9 cellular contexts compared by ENCODE assay signal in genomic region chr10:89369142-89370105, GRCh38. TPM values are rescaled to one million over a fixed set of nuclear protein-coding genes. Genes with fewer than 3 reads are reported as not detected.
DNase-seq lines count a peak whose midpoint lies in the region; ATAC-seq, FAIRE-seq and TF ChIP-seq lines count a peak whose summit lies in the region.
"Had no signal": no experiment of that assay in that cellular context is flagged by ENCODE, and none has a peak within 500 bp of the region (broad histone marks: within the 10 kb centered on the region; RNA-seq: fewer than 3 reads in every experiment).

No MANE protein-coding gene starts in this region.

- TF ChIP-seq POLR2A in K562 (conservative IDR thresholded peaks at IDR 0.05), result no peak

- H3K27me3 ChIP-seq in K562 (ENCODE audit: control insufficient read depth in 2 of 2, insufficient read depth in 2 of 2, low read length in 2 of 2), result no peaks in the 10 kb centered on the region

- WGBS in K562 (ENCODE audit: insufficient coverage, low coverage, missing lambda C conversion rate), result 45% methylated on average over 4 of the region's 5 CpGs

- no peaks in the 10 kb centered on the region for H4K20me1 ChIP-seq in K562 (replicated peaks; ENCODE audit: control insufficient read depth, insufficient read depth, low read length)

- DNase-seq in Calu3, result peak; percentile 7
- peak; percentile 32 for DNase-seq in HT1080 (ENCODE audit: low read depth)
- no peak for DNase-seq in K562 (ENCODE audit: extremely low read depth in 1 of 4, low spot score in 3 of 4)
- DNase-seq in lung microvascular endothelial cell (ENCODE audit: low read depth in 2 of 2), result peak; percentile 64 to 73
- no peak for DNase-seq in DMS79 (lab: John Stamatoyannopoulos, UW)
- DNase-seq in ureter (ENCODE audit: low spot score), result no peak
- DNase-seq in D341Med (ENCODE audit: low spot score), result no peak
- DNase-seq in activated naive CD8-positive, alpha-beta T cell treated with anti-CD3 and anti-CD28 coated beads for 36 hours, result no peak

- TF ChIP-seq CTCF in Calu3 (IDR thresholded peaks at IDR 0.05; ENCODE audit: unreplicated experiment) (peak; percentile 20), K562 (IDR thresholded peaks at IDR 0.05 in 2 of 3, conservative IDR thresholded peaks at IDR 0.05 in 1 of 3; ENCODE audit: insufficient read depth in 2 of 3, low read depth in 1 of 3, low read length in 3 of 3) (peak; percentile 10 to 53 (median 19); a peak in 3 of 6 replicates)

- no peak for TF ChIP-seq EP300 in K562 (IDR thresholded peaks at IDR 0.05; ENCODE audit: low read length)

- peak; percentile 55 to 73 for TF ChIP-seq RAD21 in K562 (CRISPR knock-in tag; conservative IDR thresholded peaks at IDR 0.05 in 1 of 2, IDR thresholded peaks at IDR 0.05 in 1 of 2)

- no peaks in the 10 kb centered on the region for H3K36me3 ChIP-seq in K562 (ENCODE audit: control insufficient read depth, insufficient read depth, low read length)

- peaks cover 20% of the 10 kb centered on the region for H3K4me1 Mint-ChIP-seq in Calu3 (ENCODE audit: low read depth, unreplicated experiment)
- peaks cover 16% of the 10 kb centered on the region for H3K4me1 Mint-ChIP-seq in activated naive CD8-positive, alpha-beta T cell treated with anti-CD3 and anti-CD28 coated beads for 36 hours

- no peaks in the 10 kb centered on the region for H3K9me1 ChIP-seq in K562 (ENCODE audit: control insufficient read depth, insufficient read depth, low read length)

- in situ Hi-C loops in K562 (cut with MboI), result no loop called here

- H3K9me3 ChIP-seq in K562 (replicated peaks; ENCODE audit: control insufficient read depth, insufficient read depth, low read depth, low read length), result no peaks in the 10 kb centered on the region

- BruUV-seq in Calu3 (replicated peaks; lab: Mats Ljungman, UMichigan) (no TSS peak), K562 (replicated peaks; lab: Mats Ljungman, UMichigan) (no TSS peak)

- H3K36me3 Mint-ChIP-seq in Calu3 (ENCODE audit: insufficient read depth, unreplicated experiment), result peaks cover 5% of the 10 kb centered on the region
- H3K36me3 Mint-ChIP-seq in activated naive CD8-positive, alpha-beta T cell treated with anti-CD3 and anti-CD28 coated beads for 36 hours, result peaks cover 2% of the 10 kb centered on the region
- H3K36me3 Mint-ChIP-seq: T-cell had no signal

- H3K79me2 ChIP-seq in K562 (ENCODE audit: control insufficient read depth, insufficient read depth, low read length), result no peaks in the 10 kb centered on the region

- CTCF ChIA-PET in Calu3 (lab: Charles Lee), result interaction anchor here (0.5 to 1.5 kb wide), 6 partner anchors 17 to 98 kb away, joined by 3 to 8 read pairs (median 4); partner anchors contain the start of genes IFIT2 and IFIT3
- CTCF ChIA-PET in K562 (lab: Yijun Ruan, JAX; ENCODE audit: low intra/inter-chr PET ratio), result no interaction called here

- H3K27me3 Mint-ChIP-seq in Calu3 (ENCODE audit: unreplicated experiment), result no peaks in the 10 kb centered on the region
- H3K27me3 Mint-ChIP-seq in activated naive CD8-positive, alpha-beta T cell treated with anti-CD3 and anti-CD28 coated beads for 36 hours, result peaks cover 12% of the 10 kb centered on the region

- H3K4me3 ChIP-seq in K562, result no peak overlapping the region

- ATAC-seq in K562, result peak; percentile 67; the same call in 2 of the 3 replicates

- H3K4me1 ChIP-seq in K562 (replicated peaks in 1 of 2; ENCODE audit: control insufficient read depth in 2 of 2, insufficient read depth in 2 of 2, low read length in 2 of 2), result peaks cover 0 to 21% of the 10 kb centered on the region in 2 experiments; a peak in 2 of 5 replicates

- H2AFZ ChIP-seq in K562 (ENCODE audit: low read depth, low read length), result no peak overlapping the region

- H3K27ac ChIP-seq in K562 (ENCODE audit: extremely low read depth, low read depth, low read length), result no peak overlapping the region

- no peak overlapping the region for H3K27ac Mint-ChIP-seq in Calu3 (ENCODE audit: unreplicated experiment)
- no peak overlapping the region for H3K27ac Mint-ChIP-seq in activated naive CD8-positive, alpha-beta T cell treated with anti-CD3 and anti-CD28 coated beads for 36 hours
- H3K27ac Mint-ChIP-seq: T-cell had no signal

- H3K4me3 Mint-ChIP-seq in Calu3 (ENCODE audit: low read depth, unreplicated experiment), result no peak overlapping the region
- H3K4me3 Mint-ChIP-seq in activated naive CD8-positive, alpha-beta T cell treated with anti-CD3 and anti-CD28 coated beads for 36 hours, result no peak overlapping the region
- H3K4me3 Mint-ChIP-seq: T-cell had no signal

- H3K4me2 ChIP-seq in K562 (ENCODE audit: insufficient read depth, low read length), result no peak overlapping the region

- FAIRE-seq in K562 (lab: Jason Lieb, UNC), result no peak

- intact Hi-C loops in Calu3 (cut with micrococcal nuclease; ENCODE audit: unreplicated experiment), result no loop called here
- intact Hi-C loops in K562 (cut with micrococcal nuclease), result no loop called here

- POLR2A ChIA-PET in K562 (lab: Yijun Ruan, JAX), result interaction anchor here (0.5 to 0.7 kb wide), 3 partner anchors 14 to 1663 kb away, joined by 3 read pairs; no protein-coding TSS in a partner anchor

- no peaks in the 10 kb centered on the region for H3K9me3 Mint-ChIP-seq in Calu3 (ENCODE audit: low read depth, unreplicated experiment)
- H3K9me3 Mint-ChIP-seq in activated naive CD8-positive, alpha-beta T cell treated with anti-CD3 and anti-CD28 coated beads for 36 hours, result peaks cover 4% of the 10 kb centered on the region
- H3K9me3 Mint-ChIP-seq: T-cell had no signal

- H3K9ac ChIP-seq in K562 (ENCODE audit: insufficient read depth in 1 of 2, low read depth in 2 of 2, low read length in 2 of 2), result no peak overlapping the region

RNA-seq across cellular contexts. Expression of gene IFIT1B, which starts 8.4 kb away (rescaled TPM):
- total RNA-seq in Calu3 (2022) (not detected in 2 replicates), K562 (2014; rRNA removed) (not detected in 2 replicates), K562 (2014; rRNA removed; fragmentation: Illumina TruSeq; extraction: Trizol) (not detected in 2 replicates), K562 (2015; rRNA removed; fragmentation: Illumina TruSeq; extraction: Trizol) (not detected in 2 replicates), K562 (2021) (not detected in 2 replicates), lung microvascular endothelial cell (not detected in 2 replicates), ureter (not detected)
- not detected in 2 replicates for total RNA-seq in HT1080 (2014; rRNA removed; shearing (Covaris generic))
- polyA plus RNA-seq in HT1080 (2015; cell fraction: cytosol; rRNA removed), result not detected in 2 replicates
- not detected in 2 replicates for polyA plus RNA-seq in HT1080 (2015; cell fraction: nucleus; rRNA removed)
- total RNA-seq in K562 (2011; cell fraction: chromatin; rRNA removed; ENCODE audit: low replicate concordance), result not detected in 2 replicates
- total RNA-seq in K562 (2011; cell fraction: nucleolus; rRNA removed), result not detected in 2 replicates
- not detected in 2 replicates for total RNA-seq in K562 (2011; cell fraction: nucleoplasm; rRNA removed)
- polyA plus RNA-seq in K562 (2011; rRNA removed) (not detected in 2 replicates), K562 (2014; fragmentation: Illumina TruSeq; extraction: Trizol) (not detected in 2 replicates), K562 (2014; fragmentation: Nextera tagmentation; extraction: Ambion mirVana) (not detected), K562 (2014; rRNA removed) (not detected in 2 replicates)
- polyA plus RNA-seq in K562 (2011; cell fraction: cytosol; rRNA removed), result not detected in 2 replicates
- polyA plus RNA-seq in K562 (2011; cell fraction: nucleus; rRNA removed), result not detected in 2 replicates
- polyA plus RNA-seq in K562 (2012), result not detected in 2 replicates
- polyA minus RNA-seq in K562 (2011; rRNA and poly(A)+ RNA removed), result not detected in 2 replicates
- polyA minus RNA-seq in K562 (2011; cell fraction: cytosol; rRNA and poly(A)+ RNA removed), result not detected in 2 replicates
- polyA minus RNA-seq in K562 (2011; cell fraction: nucleus; rRNA and poly(A)+ RNA removed), result not detected in 2 replicates
- total RNA-seq in activated naive CD8-positive, alpha-beta T cell treated with anti-CD3 and anti-CD28 coated beads for 36 hours, result not detected
- total RNA-seq: T-cell had no signal

RNA-seq across cellular contexts. Expression of gene IFIT1, which starts 23.0 kb away (rescaled TPM):
- total RNA-seq in Calu3 (2022) (52.3 and 201 TPM in 2 replicates), K562 (2014; rRNA removed) (0.09 TPM in 1 of 2 replicates, not detected in the other), K562 (2014; rRNA removed; fragmentation: Illumina TruSeq; extraction: Trizol) (0.13 and 0.18 TPM in 2 replicates), K562 (2015; rRNA removed; fragmentation: Illumina TruSeq; extraction: Trizol) (0.23 and 0.40 TPM in 2 replicates), K562 (2021) (0.09 and 0.25 TPM in 2 replicates), lung microvascular endothelial cell (0.20 and 0.87 TPM in 2 replicates), ureter (4.1 TPM)
- total RNA-seq in HT1080 (2014; rRNA removed; shearing (Covaris generic)), result 3.2 and 3.5 TPM in 2 replicates
- polyA plus RNA-seq in HT1080 (2015; cell fraction: cytosol; rRNA removed), result 2.1 and 2.7 TPM in 2 replicates
- 2.5 and 4.2 TPM in 2 replicates for polyA plus RNA-seq in HT1080 (2015; cell fraction: nucleus; rRNA removed)
- not detected in 2 replicates for total RNA-seq in K562 (2011; cell fraction: chromatin; rRNA removed; ENCODE audit: low replicate concordance)
- total RNA-seq in K562 (2011; cell fraction: nucleolus; rRNA removed), result not detected in 2 replicates
- not detected in 2 replicates for total RNA-seq in K562 (2011; cell fraction: nucleoplasm; rRNA removed)
- polyA plus RNA-seq in K562 (2011; rRNA removed) (0.06 and 0.07 TPM in 2 replicates), K562 (2014; fragmentation: Illumina TruSeq; extraction: Trizol) (0.10 and 0.18 TPM in 2 replicates), K562 (2014; fragmentation: Nextera tagmentation; extraction: Ambion mirVana) (under 1 TPM; 0.18 TPM), K562 (2014; rRNA removed) (0.03 TPM in 1 of 2 replicates, not detected in the other)
- 0.04 TPM in 1 of 2 replicates, not detected in the other for polyA plus RNA-seq in K562 (2011; cell fraction: cytosol; rRNA removed)
- not detected in 2 replicates for polyA plus RNA-seq in K562 (2011; cell fraction: nucleus; rRNA removed)
- polyA plus RNA-seq in K562 (2012), result 0.08 and 0.14 TPM in 2 replicates
- 0.09 TPM in 1 of 2 replicates, not detected in the other for polyA minus RNA-seq in K562 (2011; rRNA and poly(A)+ RNA removed)
- polyA minus RNA-seq in K562 (2011; cell fraction: cytosol; rRNA and poly(A)+ RNA removed), result not detected in 2 replicates
- not detected in 2 replicates for polyA minus RNA-seq in K562 (2011; cell fraction: nucleus; rRNA and poly(A)+ RNA removed)
- 1 to 10 TPM; 7.2 to 9.1 TPM for total RNA-seq in activated naive CD8-positive, alpha-beta T cell treated with anti-CD3 and anti-CD28 coated beads for 36 hours

RNA-seq across cellular contexts. Expression of gene IFIT3, which starts 41.6 kb away (rescaled TPM):
- total RNA-seq in Calu3 (2022) (45.2 and 153 TPM in 2 replicates), K562 (2014; rRNA removed) (0.59 and 1.0 TPM in 2 replicates), K562 (2014; rRNA removed; fragmentation: Illumina TruSeq; extraction: Trizol) (1.2 and 1.4 TPM in 2 replicates), K562 (2015; rRNA removed; fragmentation: Illumina TruSeq; extraction: Trizol) (1.7 and 2.2 TPM in 2 replicates), K562 (2021) (0.69 TPM in 2 replicates), lung microvascular endothelial cell (5.7 and 8.1 TPM in 2 replicates), ureter (10.2 TPM)
- 5.4 and 5.9 TPM in 2 replicates for total RNA-seq in HT1080 (2014; rRNA removed; shearing (Covaris generic))
- polyA plus RNA-seq in HT1080 (2015; cell fraction: cytosol; rRNA removed), result 3.9 and 4.4 TPM in 2 replicates
- polyA plus RNA-seq in HT1080 (2015; cell fraction: nucleus; rRNA removed), result 6.9 and 7.3 TPM in 2 replicates
- total RNA-seq in K562 (2011; cell fraction: chromatin; rRNA removed; ENCODE audit: low replicate concordance), result 0.14 and 0.16 TPM in 2 replicates
- total RNA-seq in K562 (2011; cell fraction: nucleolus; rRNA removed), result 0.13 and 0.17 TPM in 2 replicates
- 0.22 TPM in 1 of 2 replicates, not detected in the other for total RNA-seq in K562 (2011; cell fraction: nucleoplasm; rRNA removed)
- polyA plus RNA-seq in K562 (2011; rRNA removed) (0.35 and 0.55 TPM in 2 replicates), K562 (2014; fragmentation: Illumina TruSeq; extraction: Trizol) (0.84 and 1.1 TPM in 2 replicates), K562 (2014; fragmentation: Nextera tagmentation; extraction: Ambion mirVana) (under 1 TPM; 0.23 to 0.83 TPM), K562 (2014; rRNA removed) (0.58 and 0.77 TPM in 2 replicates)
- 0.07 and 0.25 TPM in 2 replicates for polyA plus RNA-seq in K562 (2011; cell fraction: cytosol; rRNA removed)
- polyA plus RNA-seq in K562 (2011; cell fraction: nucleus; rRNA removed), result 0.08 TPM in 1 of 2 replicates, not detected in the other
- polyA plus RNA-seq in K562 (2012), result 1.4 and 3.3 TPM in 2 replicates
- polyA minus RNA-seq in K562 (2011; rRNA and poly(A)+ RNA removed), result 0.21 and 0.84 TPM in 2 replicates
- not detected in 2 replicates for polyA minus RNA-seq in K562 (2011; cell fraction: cytosol; rRNA and poly(A)+ RNA removed)
- polyA minus RNA-seq in K562 (2011; cell fraction: nucleus; rRNA and poly(A)+ RNA removed), result 0.13 and 0.22 TPM in 2 replicates
- total RNA-seq in activated naive CD8-positive, alpha-beta T cell treated with anti-CD3 and anti-CD28 coated beads for 36 hours, result 10 to 100 TPM; 28.6 to 28.7 TPM

RNA-seq across cellular contexts. Expression of gene IFIT5, which starts 44.9 kb away (rescaled TPM):
- total RNA-seq in Calu3 (2022) (13.8 and 23.5 TPM in 2 replicates), K562 (2014; rRNA removed) (0.05 TPM in 1 of 2 replicates, not detected in the other), K562 (2014; rRNA removed; fragmentation: Illumina TruSeq; extraction: Trizol) (not detected in 2 replicates), K562 (2015; rRNA removed; fragmentation: Illumina TruSeq; extraction: Trizol) (not detected in 2 replicates), K562 (2021) (0.07 and 0.11 TPM in 2 replicates), lung microvascular endothelial cell (6.3 and 7.7 TPM in 2 replicates), ureter (17.4 TPM)
- total RNA-seq in HT1080 (2014; rRNA removed; shearing (Covaris generic)), result 12.2 and 12.4 TPM in 2 replicates
- polyA plus RNA-seq in HT1080 (2015; cell fraction: cytosol; rRNA removed), result 8.0 and 9.1 TPM in 2 replicates
- polyA plus RNA-seq in HT1080 (2015; cell fraction: nucleus; rRNA removed), result 11.4 and 12.4 TPM in 2 replicates
- not detected in 2 replicates for total RNA-seq in K562 (2011; cell fraction: chromatin; rRNA removed; ENCODE audit: low replicate concordance)
- total RNA-seq in K562 (2011; cell fraction: nucleolus; rRNA removed), result not detected in 2 replicates
- total RNA-seq in K562 (2011; cell fraction: nucleoplasm; rRNA removed), result not detected in 2 replicates
- polyA plus RNA-seq in K562 (2011; rRNA removed) (not detected in 2 replicates), K562 (2014; fragmentation: Illumina TruSeq; extraction: Trizol) (not detected in 2 replicates), K562 (2014; fragmentation: Nextera tagmentation; extraction: Ambion mirVana) (under 1 TPM; 0.04 to 0.11 TPM), K562 (2014; rRNA removed) (not detected in 2 replicates)
- not detected in 2 replicates for polyA plus RNA-seq in K562 (2011; cell fraction: cytosol; rRNA removed)
- not detected in 2 replicates for polyA plus RNA-seq in K562 (2011; cell fraction: nucleus; rRNA removed)
- polyA plus RNA-seq in K562 (2012), result 0.01 and 0.03 TPM in 2 replicates
- polyA minus RNA-seq in K562 (2011; rRNA and poly(A)+ RNA removed), result not detected in 2 replicates
- polyA minus RNA-seq in K562 (2011; cell fraction: cytosol; rRNA and poly(A)+ RNA removed), result not detected in 2 replicates
- not detected in 2 replicates for polyA minus RNA-seq in K562 (2011; cell fraction: nucleus; rRNA and poly(A)+ RNA removed)
- total RNA-seq in activated naive CD8-positive, alpha-beta T cell treated with anti-CD3 and anti-CD28 coated beads for 36 hours, result 10 to 100 TPM; 15.0 to 16.5 TPM

Comparison
In these comparisons a context has a peak if more than half of its experiments do, and no peak if none do; other contexts are left out.
1. DNase-seq: peak in Calu3 (single experiment), HT1080 (single experiment) and lung microvascular endothelial cell (2 of 2); none in K562 (0 of 4), DMS79 (single experiment), ureter (single experiment), D341Med (single experiment) and activated naive CD8-positive, alpha-beta T cell treated with anti-CD3 and anti-CD28 coated beads for 36 hours (single experiment).